In the genomic region with DNA sequence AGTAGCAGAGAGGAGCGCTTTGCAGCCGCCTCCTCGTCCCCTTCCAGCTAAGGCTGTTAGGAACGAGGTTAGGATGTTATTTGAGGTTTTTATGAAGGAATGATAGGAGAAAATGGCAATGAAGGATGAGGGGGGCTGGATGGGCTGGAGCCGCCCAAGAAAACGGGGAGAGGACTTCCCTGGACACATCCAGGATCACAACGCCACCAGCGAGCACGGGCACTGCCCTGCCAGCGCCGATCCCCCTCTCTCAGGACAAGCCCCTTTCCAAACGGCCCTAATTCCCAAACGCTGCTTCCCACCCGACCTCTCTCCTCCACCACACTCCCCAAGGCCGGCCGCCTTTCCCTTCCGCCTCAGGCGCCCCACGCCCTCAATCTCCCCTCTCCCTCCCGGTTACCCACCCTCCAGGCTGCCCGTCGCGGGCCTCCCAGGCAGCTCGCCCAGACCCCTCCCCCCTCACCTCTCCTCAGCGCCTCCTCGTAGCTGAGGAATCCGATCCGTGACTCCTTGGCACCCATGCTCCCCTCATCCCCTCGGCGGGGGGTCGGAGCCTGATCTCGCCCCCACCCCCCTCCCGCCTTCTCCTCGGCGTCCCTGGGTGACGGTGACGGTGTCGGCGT, we compare ENCODE assay signal across 8 cellular contexts. TPM values are rescaled to one million over a fixed set of nuclear protein-coding genes. Genes with fewer than 3 reads are reported as not detected.
DNase-seq lines count a peak whose midpoint lies in the region; ATAC-seq and TF ChIP-seq lines count a peak whose summit lies in the region.

No MANE protein-coding gene starts in this region.

- H3K36me3 Mint-ChIP-seq in activated naive CD8-positive, alpha-beta T cell treated with anti-CD3 and anti-CD28 coated beads, Interleukin-2, amount 50 U/mL, for 24 hours (ENCODE audit: low read depth): peaks cover 2% of the 10 kb centered on the region

- peaks cover 56% of the 10 kb centered on the region for H3K4me1 Mint-ChIP-seq in activated naive CD8-positive, alpha-beta T cell treated with anti-CD3 and anti-CD28 coated beads, Interleukin-2, amount 50 U/mL, for 24 hours

- H3K27me3 ChIP-seq in smooth muscle cell (ENCODE audit: low read depth): no peaks in the 10 kb centered on the region

- peak overlapping the region; percentile 90 for H3K4me2 ChIP-seq in smooth muscle cell

- H3K27me3 Mint-ChIP-seq in activated naive CD8-positive, alpha-beta T cell treated with anti-CD3 and anti-CD28 coated beads, Interleukin-2, amount 50 U/mL, for 24 hours: no peaks in the 10 kb centered on the region

- H3K9ac ChIP-seq in smooth muscle cell (ENCODE audit: low read depth): peak overlapping the region; percentile 78

- H3K4me3 Mint-ChIP-seq in activated naive CD8-positive, alpha-beta T cell treated with anti-CD3 and anti-CD28 coated beads, Interleukin-2, amount 50 U/mL, for 24 hours: peak overlapping the region; percentile 88

- H3K9me3 ChIP-seq in iPS-18c (ENCODE audit: control insufficient read depth, insufficient read depth, low read length) (no peaks in the 10 kb centered on the region), smooth muscle cell (replicated peaks; ENCODE audit: low read depth) (no peaks in the 10 kb centered on the region)

- no peaks in the 10 kb centered on the region for H3K36me3 ChIP-seq in smooth muscle cell (ENCODE audit: low read depth)

- H2AFZ ChIP-seq in smooth muscle cell (ENCODE audit: low read depth): peak overlapping the region; percentile 76

- no peaks in the 10 kb centered on the region for H3K9me3 Mint-ChIP-seq in activated naive CD8-positive, alpha-beta T cell treated with anti-CD3 and anti-CD28 coated beads, Interleukin-2, amount 50 U/mL, for 24 hours

- H3K4me3 ChIP-seq in iPS-18c (ENCODE audit: insufficient read depth, low read depth, low read length) (peak overlapping the region; percentile 92), smooth muscle cell (peak overlapping the region; percentile 86)

- H3F3A ChIP-seq in smooth muscle cell (ENCODE audit: low read depth): peaks cover 13% of the 10 kb centered on the region

- peak; percentile 10 for ATAC-seq in GM21367 (IDR thresholded peaks at IDR 0.05; ENCODE audit: unreplicated experiment)
- peak; percentile 37 for ATAC-seq in activated naive CD8-positive, alpha-beta T cell treated with anti-CD3 and anti-CD28 coated beads, Interleukin-2, amount 50 U/mL, for 24 hours

- peak overlapping the region; percentile 84 for H3K27ac ChIP-seq in smooth muscle cell (ENCODE audit: low read depth)

- H4K20me1 ChIP-seq in smooth muscle cell (ENCODE audit: low read depth): peaks cover 39% of the 10 kb centered on the region

- H3K79me2 ChIP-seq in smooth muscle cell (ENCODE audit: low read depth): peaks cover 44% of the 10 kb centered on the region

- H3K4me1 ChIP-seq in smooth muscle cell (ENCODE audit: low read depth): peaks cover 25% of the 10 kb centered on the region

- whole genome bisulfite sequencing in smooth muscle cell (ENCODE audit: low lambda C conversion rate): under 1% methylated on average over 9 of the region's 39 CpGs

- peak overlapping the region; percentile 93 for H3K27ac Mint-ChIP-seq in activated naive CD8-positive, alpha-beta T cell treated with anti-CD3 and anti-CD28 coated beads, Interleukin-2, amount 50 U/mL, for 24 hours

- DNase-seq in COLO829 (ENCODE audit: low spot score) (peak; percentile 13), HS-27A (ENCODE audit: low read depth) (peak; percentile 40), smooth muscle cell (lab: John Stamatoyannopoulos, UW; ENCODE audit: unreplicated experiment) (peak; percentile 92), A172 (ENCODE audit: low spot score) (no peak)
- no peak for DNase-seq in activated naive CD8-positive, alpha-beta T cell treated with anti-CD3 and anti-CD28 coated beads, Interleukin-2, amount 50 U/mL, for 24 hours
- DNase-seq in NK-92 treated with Interleukin-12 subunit alpha and Interleukin-12 subunit beta, amount 100 ng/mL, for 24 hours (lab: John Stamatoyannopoulos, UW): no peak

- TF ChIP-seq CTCF in smooth muscle cell (IDR thresholded peaks at IDR 0.05; ENCODE audit: borderline replicate concordance, insufficient read depth, poor library complexity, severe bottlenecking): no peak

RNA-seq across cellular contexts. Expression of a gene that starts 0.4 kb away (rescaled TPM):
- total RNA-seq in smooth muscle cell: 21.7 and 36.1 TPM in 2 replicates
- polyA plus RNA-seq in smooth muscle cell: 8.6 and 10.5 TPM in 2 replicates
- 39.0 and 46.2 TPM in 2 replicates for total RNA-seq in A172 (2014; rRNA removed; shearing (Covaris generic))

RNA-seq across cellular contexts. Expression of a gene that starts 30.8 kb away (rescaled TPM):
- not detected in 2 replicates for total RNA-seq in smooth muscle cell
- polyA plus RNA-seq in smooth muscle cell: 0.76 TPM in 1 of 2 replicates, not detected in the other
- total RNA-seq in A172 (2014; rRNA removed; shearing (Covaris generic)): 0.53 TPM in 1 of 2 replicates, not detected in the other

Comparison
In these comparisons a context has a peak if more than half of its experiments do, and no peak if none do; other contexts are left out.
1. DNase-seq: peak in COLO829 (single experiment), HS-27A (single experiment) and smooth muscle cell (single experiment); none in activated naive CD8-positive, alpha-beta T cell treated with anti-CD3 and anti-CD28 coated beads, Interleukin-2, amount 50 U/mL, for 24 hours (single experiment), A172 (single experiment) and NK-92 treated with Interleukin-12 subunit alpha and Interleukin-12 subunit beta, amount 100 ng/mL, for 24 hours (single experiment).